ENCODE assay signal across 8 cellular contexts in the genomic region with DNA sequence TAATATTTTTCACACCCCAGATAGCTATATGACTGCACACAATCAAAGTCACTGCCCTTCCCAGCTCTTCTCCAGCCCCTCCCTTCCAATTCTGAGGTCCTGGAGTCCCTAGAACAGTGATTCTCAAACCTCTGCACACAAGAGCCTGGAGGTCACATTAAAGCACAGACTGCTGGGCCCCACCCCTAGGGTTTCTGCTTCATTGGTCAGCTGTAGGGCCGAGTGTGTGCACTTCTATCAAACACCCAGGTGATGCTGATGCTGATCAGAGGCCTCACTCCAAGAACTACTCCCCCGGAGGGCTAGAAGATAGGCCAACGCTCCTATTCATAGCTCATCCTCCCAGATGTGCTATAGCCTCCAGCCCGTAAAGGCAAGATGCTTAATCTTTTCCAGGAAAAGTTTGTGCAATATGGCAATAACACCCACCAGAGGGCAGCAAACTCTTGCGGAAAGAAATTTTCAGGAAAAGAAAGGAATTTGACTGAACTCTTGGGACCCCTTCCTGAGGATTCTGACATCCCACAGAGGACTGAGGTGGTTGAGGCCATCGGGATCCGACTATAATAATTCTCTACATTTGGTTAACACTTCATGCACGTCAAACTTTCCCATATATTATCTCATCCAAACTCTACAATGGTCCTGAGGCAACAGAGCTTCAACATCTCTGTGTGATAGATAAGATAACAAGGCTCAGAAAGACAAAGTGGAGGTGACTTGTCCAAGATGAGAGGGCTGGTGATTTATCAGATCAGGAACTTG.
DNase-seq lines count a peak whose midpoint lies in the region; ATAC-seq and TF ChIP-seq lines count a peak whose summit lies in the region.

No MANE protein-coding gene starts in this region.

- no peak overlapping the region for H3K27ac Mint-ChIP-seq in neural crest cell (ENCODE audit: unreplicated experiment)

- peaks cover 32% of the 10 kb centered on the region for H3K27me3 Mint-ChIP-seq in neural crest cell (ENCODE audit: low read depth)

- no peak overlapping the region for H2AFZ ChIP-seq in DND-41 (ENCODE audit: low read depth, low read length)

- H3K4me3 Mint-ChIP-seq in neural crest cell, result no peak overlapping the region

- H3K4me3 ChIP-seq in DND-41 (ENCODE audit: low read depth in 1 of 2, low read length in 2 of 2), result no peak overlapping the region
- H3K4me3 ChIP-seq in esophagus squamous epithelium, result no peak overlapping the region

- no peak for TF ChIP-seq POLR2A in esophagus squamous epithelium (IDR thresholded peaks at IDR 0.05)

- H3K9me3 Mint-ChIP-seq in neural crest cell, result no peaks in the 10 kb centered on the region

- H3K4me1 ChIP-seq in DND-41 (ENCODE audit: insufficient read depth, low read length) (no peaks in the 10 kb centered on the region), esophagus squamous epithelium (no peaks in the 10 kb centered on the region)

- DNase-seq in DND-41 (peak; percentile 29), HT-29 (ENCODE audit: low spot score) (peak; percentile 81), SHP77 treated with DMSO at 0.1 percent for 48 hours (lab: John Stamatoyannopoulos, UW) (peak; percentile 12), esophagus squamous epithelium (lab: John Stamatoyannopoulos, UW) (no peak), neural crest cell (ENCODE audit: low read depth, low spot score) (peak; percentile 73)
- no peak for DNase-seq in stimulated activated CD4-positive, alpha-beta T cell treated with anti-CD3 and anti-CD28 coated beads, Interleukin-2, amount 100 ng/mL, for 48 hours

- no peaks in the 10 kb centered on the region for H3K79me2 ChIP-seq in DND-41 (ENCODE audit: insufficient read depth, low read length)

- intact Hi-C loops in esophagus squamous epithelium (cut with DNase I), result loop anchor here (5.0 kb wide), 1 partner anchor 234 kb away; no protein-coding TSS in a partner anchor

- H3K9ac ChIP-seq in DND-41 (ENCODE audit: low read depth, low read length), result no peak overlapping the region

- H3K36me3 ChIP-seq in DND-41 (ENCODE audit: insufficient read depth, low read length) (no peaks in the 10 kb centered on the region), esophagus squamous epithelium (no peaks in the 10 kb centered on the region)

- TF ChIP-seq CTCF in DND-41 (IDR thresholded peaks at IDR 0.05; ENCODE audit: borderline replicate concordance, extremely low read depth, low read length, poor library complexity, severe bottlenecking) (peak; percentile 78), esophagus squamous epithelium (IDR thresholded peaks at IDR 0.05) (peak; percentile 49 to 71 (median 63)), neural crest cell (conservative IDR thresholded peaks at IDR 0.05) (peak; percentile 89)

- H3K36me3 Mint-ChIP-seq in neural crest cell (ENCODE audit: low read depth), result no peaks in the 10 kb centered on the region

- H4K20me1 ChIP-seq in DND-41 (ENCODE audit: insufficient read depth, low read length), result no peaks in the 10 kb centered on the region

- peaks cover 5% of the 10 kb centered on the region for H3K4me1 Mint-ChIP-seq in neural crest cell

- WGBS in esophagus squamous epithelium, 2 donors, result 2 to 10% methylated on average over 8 of the region's 8 CpGs

- H3K27me3 ChIP-seq in DND-41 (ENCODE audit: insufficient read depth, low read length, poor library complexity) (peaks cover 11% of the 10 kb centered on the region), esophagus squamous epithelium (peaks cover 0 to 21% (median 0%) of the 10 kb centered on the region in 4 donors)

- no peak overlapping the region for H3K4me2 ChIP-seq in DND-41 (ENCODE audit: insufficient read depth, low read length)

- H3K9me3 ChIP-seq in DND-41 (ENCODE audit: insufficient read depth, low read length, severe bottlenecking), result no peaks in the 10 kb centered on the region
- H3K9me3 ChIP-seq in esophagus squamous epithelium, result no peaks in the 10 kb centered on the region

- ATAC-seq in DND-41 (ENCODE audit: insufficient read depth, low read depth) (no peak), HG03442 (IDR thresholded peaks at IDR 0.05; ENCODE audit: unreplicated experiment) (no peak), HG03565 (IDR thresholded peaks at IDR 0.05; ENCODE audit: unreplicated experiment) (no peak)

- H3K27ac ChIP-seq in DND-41 (ENCODE audit: low read length) (no peak overlapping the region), esophagus squamous epithelium (no peak overlapping the region)

Comparison
In these comparisons a context has a peak if more than half of its experiments do, and no peak if none do; other contexts are left out.
1. DNase-seq: peak in DND-41 (single experiment), HT-29 (single experiment), SHP77 treated with DMSO at 0.1 percent for 48 hours (single experiment) and neural crest cell (single experiment); none in esophagus squamous epithelium (single experiment) and stimulated activated CD4-positive, alpha-beta T cell treated with anti-CD3 and anti-CD28 coated beads, Interleukin-2, amount 100 ng/mL, for 48 hours (0 of 2).
2. Peak in every context shown above with its lines, with median percentiles within 50 percentile points of each other: CTCF ChIP-seq.